22 cellular contexts compared by ENCODE assay signal in genomic region chr10:47451998-47452494, GRCh38. TPM values are rescaled to one million over a fixed set of nuclear protein-coding genes. Genes with fewer than 3 reads are reported as not detected.
"Had no signal": no experiment of that assay in that cellular context is flagged by ENCODE, and none has a peak within 500 bp of the region (broad histone marks: within the 10 kb centered on the region; RNA-seq: fewer than 3 reads in every experiment).

No MANE protein-coding gene starts in this region.

- H3K4me1 ChIP-seq: gastrocnemius medialis, left lung, parathyroid adenoma, suprapubic skin, transverse colon had no signal

- H3K27ac ChIP-seq: dorsolateral prefrontal cortex, gastrocnemius medialis, left lung, neutrophil, parathyroid adenoma, suprapubic skin, transverse colon, WERI-Rb-1 had no signal

- ATAC-seq: gastrocnemius medialis; left lung; sciatic nerve; stimulated activated naive CD8-positive, alpha-beta T cell treated with anti-CD3 and anti-CD28 coated beads, Interleukin-15, amount 100 ng/mL, for 72 hours had no signal

- H3K9ac ChIP-seq: parathyroid adenoma had no signal

- H3K27me3 ChIP-seq: gastrocnemius medialis, neutrophil, transverse colon had no signal

- H3K4me2 ChIP-seq: smooth muscle cell had no signal

- H2AFZ ChIP-seq: parathyroid adenoma had no signal

- H3K4me3 ChIP-seq: dorsolateral prefrontal cortex, gastrocnemius medialis, left lung, smooth muscle cell, suprapubic skin, transverse colon had no signal

- H3K36me3 ChIP-seq: gastrocnemius medialis, left lung, neutrophil, suprapubic skin, transverse colon, WERI-Rb-1 had no signal

- DNase-seq: activated CD4-positive, alpha-beta T cell treated with anti-CD3 and anti-CD28 coated beads, Interleukin-2, amount 50 U/mL, for 4 hours; activated naive CD8-positive, alpha-beta T cell treated with anti-CD3 and anti-CD28 coated beads, Interleukin-2, amount 10 ng/mL, durations not matched to agents 7 days and 5 days; activated T-cell treated with anti-CD3 and anti-CD28 coated beads for 4 hours; amygdala; caudate nucleus; erythroblast; gastrocnemius medialis; mammary epithelial cell; stimulated activated CD4-positive, alpha-beta T cell treated with anti-CD3 and anti-CD28 coated beads, Interleukin-4, amount 100 ng/mL, for 1 hour; stimulated activated naive CD8-positive, alpha-beta T cell treated with anti-CD3 and anti-CD28 coated beads, Interleukin-15, amount 100 ng/mL, for 72 hours; transverse colon had no signal

- H3K9me3 ChIP-seq: gastrocnemius medialis, left lung, neutrophil, suprapubic skin, transverse colon had no signal

RNA-seq across cellular contexts. Expression of gene ANXA8, which starts 31.9 kb away (rescaled TPM):
- total RNA-seq: activated T-helper 1 cell treated with anti-CD3 and anti-CD28 coated beads, Interleukin-12 subunit alpha, Interleukin-12 subunit beta, Interleukin-2, Interleukin-4 antibody, amounts not matched to agents 30 ng/mL and 10 ng/mL and 1 ng/mL, durations not matched to agents 14 hours and 24 hours and 36 hours had no signal

RNA-seq across cellular contexts. Expression of gene FAM25G, which starts 39.5 kb away (rescaled TPM):
- total RNA-seq: activated naive CD8-positive, alpha-beta T cell treated with anti-CD3 and anti-CD28 coated beads, Interleukin-2, amount 10 ng/mL, durations not matched to agents 7 days and 5 days; activated T-helper 1 cell treated with anti-CD3 and anti-CD28 coated beads, Interleukin-12 subunit alpha, Interleukin-12 subunit beta, Interleukin-2, Interleukin-4 antibody, amounts not matched to agents 30 ng/mL and 10 ng/mL and 1 ng/mL, durations not matched to agents 14 hours and 24 hours and 36 hours; dorsolateral prefrontal cortex; gastrocnemius medialis; left lung; mononuclear cell; sciatic nerve; smooth muscle cell; T-helper 2 cell treated with Interferon-gamma antibody and Interleukin-4, amounts not matched to agents 100 ng/mL and 5 ng/mL, for 36 hours; transverse colon had no signal
- polyA plus RNA-seq: smooth muscle cell had no signal
